In the genomic region with DNA sequence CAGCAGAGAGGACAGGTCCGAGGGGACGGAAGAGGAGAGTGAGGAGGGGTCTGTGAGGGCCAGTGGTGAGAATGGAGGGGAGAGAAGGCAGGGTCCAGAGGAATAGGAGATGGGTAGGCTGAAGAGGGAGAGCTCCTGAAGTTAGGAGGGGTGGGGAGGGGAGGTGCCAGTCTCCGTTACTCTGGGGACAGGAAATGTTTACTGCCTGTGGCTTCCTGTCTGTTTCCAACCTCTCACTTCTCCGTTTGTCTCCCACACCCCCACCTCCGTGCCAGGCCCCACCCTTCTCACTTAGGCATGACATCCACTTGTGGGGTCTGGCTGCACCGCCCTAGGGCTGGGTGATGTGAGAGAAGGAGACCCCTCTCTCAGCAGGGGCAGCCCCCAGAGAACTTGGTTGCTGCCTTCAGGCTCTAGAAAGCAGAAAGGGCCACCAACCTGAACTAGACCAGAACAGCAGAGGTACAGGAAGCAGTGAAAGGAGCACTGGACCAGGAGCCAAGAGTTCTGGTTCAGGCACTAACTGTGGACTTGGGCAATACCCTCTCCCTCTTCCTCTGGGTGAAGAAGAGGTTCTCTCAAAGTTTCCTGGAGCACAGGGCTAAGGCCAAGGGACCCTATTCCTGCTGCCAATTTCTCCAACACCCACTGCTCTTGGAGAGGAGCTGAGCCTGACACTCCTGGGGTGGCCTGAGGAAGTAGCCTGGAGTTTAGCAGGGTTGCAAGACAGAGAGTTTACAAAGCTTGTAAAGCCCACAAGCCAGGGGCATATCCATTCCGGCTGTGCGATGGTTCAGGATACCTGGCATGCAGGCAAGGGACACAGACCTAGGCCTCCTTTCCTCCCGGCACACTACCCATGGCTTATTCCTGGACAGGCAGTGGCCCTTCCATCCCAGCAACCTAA, we compare ENCODE assay signal across 1 cellular context.
TF ChIP-seq lines count a peak whose summit lies in the region.

No MANE protein-coding gene starts in this region.

TF ChIP-seq in GM12878, 131 proteins besides CTCF, POLR2A, EP300 and RAD21 (continued from another document):
- TF ChIP-seq RELB (IDR thresholded peaks at IDR 0.05; ENCODE audit: low read depth) = peak; percentile 32; the same call in 1 of the 2 replicates
- peak; percentile 50 for TF ChIP-seq DPF2 (IDR thresholded peaks at IDR 0.05)
- TF ChIP-seq, protein P1, sequence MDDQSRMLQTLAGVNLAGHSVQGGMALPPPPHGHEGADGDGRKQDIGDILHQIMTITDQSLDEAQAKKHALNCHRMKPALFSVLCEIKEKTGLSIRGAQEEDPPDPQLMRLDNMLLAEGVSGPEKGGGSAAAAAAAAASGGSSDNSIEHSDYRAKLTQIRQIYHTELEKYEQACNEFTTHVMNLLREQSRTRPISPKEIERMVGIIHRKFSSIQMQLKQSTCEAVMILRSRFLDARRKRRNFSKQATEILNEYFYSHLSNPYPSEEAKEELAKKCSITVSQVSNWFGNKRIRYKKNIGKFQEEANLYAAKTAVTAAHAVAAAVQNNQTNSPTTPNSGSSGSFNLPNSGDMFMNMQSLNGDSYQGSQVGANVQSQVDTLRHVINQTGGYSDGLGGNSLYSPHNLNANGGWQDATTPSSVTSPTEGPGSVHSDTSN (IDR thresholded peaks at IDR 0.05; ENCODE audit: insufficient replicate concordance, low read depth, low read length) = no peak
- TF ChIP-seq TARDBP (IDR thresholded peaks at IDR 0.05; ENCODE audit: borderline replicate concordance) = no peak
- peak; percentile 71 to 78 for TF ChIP-seq IKZF2 (IDR thresholded peaks at IDR 0.05)
- TF ChIP-seq ZZZ3 (IDR thresholded peaks at IDR 0.05; ENCODE audit: control insufficient read depth, insufficient read length, low read depth) = no peak
- no peak for TF ChIP-seq ESRRA (IDR thresholded peaks at IDR 0.05; ENCODE audit: low read length)
- TF ChIP-seq RB1 (IDR thresholded peaks at IDR 0.05; ENCODE audit: borderline replicate concordance) = no peak
- no peak for TF ChIP-seq ZNF207 (IDR thresholded peaks at IDR 0.05; ENCODE audit: borderline replicate concordance)
- TF ChIP-seq YBX1 (IDR thresholded peaks at IDR 0.05) = no peak
- TF ChIP-seq NR2F1 (conservative IDR thresholded peaks at IDR 0.05) = no peak
- TF ChIP-seq RFX5 (IDR thresholded peaks at IDR 0.05; ENCODE audit: low read depth, low read length) = no peak
- TF ChIP-seq HDGF (IDR thresholded peaks at IDR 0.05) = peak; percentile 89; the same call in 1 of the 2 replicates
- TF ChIP-seq, protein P2, sequence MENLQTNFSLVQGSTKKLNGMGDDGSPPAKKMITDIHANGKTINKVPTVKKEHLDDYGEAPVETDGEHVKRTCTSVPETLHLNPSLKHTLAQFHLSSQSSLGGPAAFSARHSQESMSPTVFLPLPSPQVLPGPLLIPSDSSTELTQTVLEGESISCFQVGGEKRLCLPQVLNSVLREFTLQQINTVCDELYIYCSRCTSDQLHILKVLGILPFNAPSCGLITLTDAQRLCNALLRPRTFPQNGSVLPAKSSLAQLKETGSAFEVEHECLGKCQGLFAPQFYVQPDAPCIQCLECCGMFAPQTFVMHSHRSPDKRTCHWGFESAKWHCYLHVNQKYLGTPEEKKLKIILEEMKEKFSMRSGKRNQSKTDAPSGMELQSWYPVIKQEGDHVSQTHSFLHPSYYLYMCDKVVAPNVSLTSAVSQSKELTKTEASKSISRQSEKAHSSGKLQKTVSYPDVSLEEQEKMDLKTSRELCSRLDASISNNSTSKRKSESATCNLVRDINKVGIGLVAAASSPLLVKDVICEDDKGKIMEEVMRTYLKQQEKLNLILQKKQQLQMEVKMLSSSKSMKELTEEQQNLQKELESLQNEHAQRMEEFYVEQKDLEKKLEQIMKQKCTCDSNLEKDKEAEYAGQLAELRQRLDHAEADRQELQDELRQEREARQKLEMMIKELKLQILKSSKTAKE (IDR thresholded peaks at IDR 0.05; ENCODE audit: low read depth, poor library complexity, severe bottlenecking) = peak; percentile 39
- TF ChIP-seq FOXK2 (IDR thresholded peaks at IDR 0.05) = no peak
- no peak for TF ChIP-seq EZH2 (IDR thresholded peaks at IDR 0.05; ENCODE audit: borderline replicate concordance, control insufficient read depth, low read depth, low read length)
- no peak for TF ChIP-seq NFYA (IDR thresholded peaks at IDR 0.05; ENCODE audit: borderline replicate concordance, low read depth, low read length)
- no peak for TF ChIP-seq ZNF622 (IDR thresholded peaks at IDR 0.05)
TF ChIP-seq in GM12878: peak in this region for 14.
